17 cellular contexts compared by ENCODE assay signal in the genomic region with DNA sequence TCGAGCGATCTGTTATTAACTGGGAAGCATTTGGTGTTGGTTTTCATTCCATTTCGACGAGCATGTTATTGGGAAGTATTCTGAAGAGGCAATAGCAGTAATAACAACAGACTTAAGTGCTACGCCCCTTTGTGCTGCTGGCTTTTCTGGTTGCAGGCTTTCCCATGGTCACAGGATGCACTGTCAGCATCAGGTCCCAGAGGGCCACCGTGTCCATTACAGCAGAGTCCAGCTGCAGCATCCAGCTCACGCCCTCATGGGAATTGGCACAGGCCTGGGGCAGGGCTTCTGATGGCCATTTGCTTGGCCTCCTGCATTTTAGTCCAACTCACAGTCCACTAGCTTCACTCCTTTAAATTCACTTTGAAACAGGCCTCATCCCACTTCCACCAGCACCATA. TPM values are rescaled to one million over a fixed set of nuclear protein-coding genes. Genes with fewer than 3 reads are reported as not detected.
DNase-seq lines count a peak whose midpoint lies in the region; ATAC-seq and TF ChIP-seq lines count a peak whose summit lies in the region.
"Had no signal": no experiment of that assay in that cellular context is flagged by ENCODE, and none has a peak within 500 bp of the region (broad histone marks: within the 10 kb centered on the region; RNA-seq: fewer than 3 reads in every experiment).

No MANE protein-coding gene starts in this region.

- no peaks in the 10 kb centered on the region for H3K9me3 Mint-ChIP-seq in T-helper 1 cell treated with Interleukin-12 subunit alpha and Interleukin-12 subunit beta and Interleukin-4 antibody, amounts not matched to agents 30 μg/mL and 1 μg/mL, for 36 hours
- no peaks in the 10 kb centered on the region for H3K9me3 Mint-ChIP-seq in WTC11
- H3K9me3 Mint-ChIP-seq: HFFc6 had no signal

- no peak for TF ChIP-seq CTCF in WTC11 (IDR thresholded peaks at IDR 0.05)
- no peak for TF ChIP-seq CTCF in psoas muscle (IDR thresholded peaks at IDR 0.05)

- no peak overlapping the region for H3K27ac ChIP-seq in psoas muscle
- H3K27ac ChIP-seq: C4-2B had no signal

- no peak overlapping the region for H3K4me3 ChIP-seq in psoas muscle

- ATAC-seq in WTC11, result no peak
- peak in 1 of 2 donors; percentile 45 for ATAC-seq in left cardiac atrium
- no peak for ATAC-seq in psoas muscle
- no peak for ATAC-seq in GM21367 (IDR thresholded peaks at IDR 0.05; ENCODE audit: unreplicated experiment)

- no peaks in the 10 kb centered on the region for H3K27me3 ChIP-seq in psoas muscle (ENCODE audit: insufficient read depth in 3 of 3, low read length in 2 of 3)

- peaks cover 0 to 19% of the 10 kb centered on the region in 2 donors for H3K36me3 ChIP-seq in psoas muscle (ENCODE audit: insufficient read depth in 1 of 2, low read depth in 1 of 2)

- peaks cover 55% of the 10 kb centered on the region for H3K4me1 ChIP-seq in psoas muscle

- DNase-seq in T-helper 1 cell, result no peak
- no peak for DNase-seq in WTC11 (ENCODE audit: low spot score)
- peak; percentile 51 for DNase-seq in left cardiac atrium
- peak; percentile 48 to 77 for DNase-seq in psoas muscle
- DNase-seq in kidney tubule cell (ENCODE audit: low spot score), result no peak
- no peak for DNase-seq in HPDE6-E6E7 (ENCODE audit: extremely low spot score)
- DNase-seq: 8988T, COR-L47, HFFc6, MM.1S, NCI-H1105, NCI-H187 treated with DMSO at 0.1 percent for 48 hours, NCI-H2171 treated with DMSO at 0.1 percent for 48 hours, NCI-H774 had no signal

- peaks cover 20% of the 10 kb centered on the region for H3K27me3 Mint-ChIP-seq in T-helper 1 cell treated with Interleukin-12 subunit alpha and Interleukin-12 subunit beta and Interleukin-4 antibody, amounts not matched to agents 30 μg/mL and 1 μg/mL, for 36 hours (ENCODE audit: low read depth)
- H3K27me3 Mint-ChIP-seq in WTC11 (ENCODE audit: low read depth), result no peaks in the 10 kb centered on the region

- H3K4me3 Mint-ChIP-seq in T-helper 1 cell treated with Interleukin-12 subunit alpha and Interleukin-12 subunit beta and Interleukin-4 antibody, amounts not matched to agents 30 μg/mL and 1 μg/mL, for 36 hours, result no peak overlapping the region
- H3K4me3 Mint-ChIP-seq in WTC11, result no peak overlapping the region
- H3K4me3 Mint-ChIP-seq: HFFc6 had no signal

- POLR2A ChIA-PET in WTC11 (lab: Charles Lee), result no interaction called here

- intact Hi-C loops in left cardiac atrium (cut with DNase I), result no loop called here
- intact Hi-C loops in psoas muscle (cut with DNase I), result no loop called here

- peaks cover 57% of the 10 kb centered on the region for H3K36me3 Mint-ChIP-seq in T-helper 1 cell treated with Interleukin-12 subunit alpha and Interleukin-12 subunit beta and Interleukin-4 antibody, amounts not matched to agents 30 μg/mL and 1 μg/mL, for 36 hours (ENCODE audit: low read depth)
- peaks cover 20% of the 10 kb centered on the region for H3K36me3 Mint-ChIP-seq in WTC11

- WGBS in psoas muscle, 3 donors, result 37 to 53% (median 39%) methylated on average over 7 of the region's 7 CpGs

- peaks cover 48% of the 10 kb centered on the region for H3K4me1 Mint-ChIP-seq in T-helper 1 cell treated with Interleukin-12 subunit alpha and Interleukin-12 subunit beta and Interleukin-4 antibody, amounts not matched to agents 30 μg/mL and 1 μg/mL, for 36 hours (ENCODE audit: low read depth)
- H3K4me1 Mint-ChIP-seq in WTC11, result peaks cover 45% of the 10 kb centered on the region

- peak overlapping the region; percentile 15 for H3K27ac Mint-ChIP-seq in T-helper 1 cell treated with Interleukin-12 subunit alpha and Interleukin-12 subunit beta and Interleukin-4 antibody, amounts not matched to agents 30 μg/mL and 1 μg/mL, for 36 hours
- H3K27ac Mint-ChIP-seq in WTC11, result peak overlapping the region; percentile 32; the same call in 1 of the 2 replicates
- H3K27ac Mint-ChIP-seq: HFFc6 had no signal

- H3K9me3 ChIP-seq in psoas muscle, result no peaks in the 10 kb centered on the region

- CTCF ChIA-PET in WTC11 (lab: Charles Lee), result no interaction called here

TF ChIP-seq in WTC11, 78 proteins besides CTCF, POLR2A, EP300 and RAD21:
- TF ChIP-seq CREM (CRISPR knock-in tag; IDR thresholded peaks at IDR 0.05) (no peak), NFATC4 (CRISPR knock-in tag; IDR thresholded peaks at IDR 0.05) (no peak)
- TF ChIP-seq, protein P1, sequence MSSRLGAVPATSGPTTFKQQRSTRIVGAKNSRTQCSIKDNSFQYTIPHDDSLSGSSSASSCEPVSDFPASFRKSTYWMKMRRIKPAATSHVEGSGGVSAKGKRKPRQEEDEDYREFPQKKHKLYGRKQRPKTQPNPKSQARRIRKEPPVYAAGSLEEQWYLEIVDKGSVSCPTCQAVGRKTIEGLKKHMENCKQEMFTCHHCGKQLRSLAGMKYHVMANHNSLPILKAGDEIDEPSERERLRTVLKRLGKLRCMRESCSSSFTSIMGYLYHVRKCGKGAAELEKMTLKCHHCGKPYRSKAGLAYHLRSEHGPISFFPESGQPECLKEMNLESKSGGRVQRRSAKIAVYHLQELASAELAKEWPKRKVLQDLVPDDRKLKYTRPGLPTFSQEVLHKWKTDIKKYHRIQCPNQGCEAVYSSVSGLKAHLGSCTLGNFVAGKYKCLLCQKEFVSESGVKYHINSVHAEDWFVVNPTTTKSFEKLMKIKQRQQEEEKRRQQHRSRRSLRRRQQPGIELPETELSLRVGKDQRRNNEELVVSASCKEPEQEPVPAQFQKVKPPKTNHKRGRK (CRISPR knock-in tag; IDR thresholded peaks at IDR 0.05; ENCODE audit: borderline replicate concordance), result no peak
- TF ChIP-seq, protein P2, sequence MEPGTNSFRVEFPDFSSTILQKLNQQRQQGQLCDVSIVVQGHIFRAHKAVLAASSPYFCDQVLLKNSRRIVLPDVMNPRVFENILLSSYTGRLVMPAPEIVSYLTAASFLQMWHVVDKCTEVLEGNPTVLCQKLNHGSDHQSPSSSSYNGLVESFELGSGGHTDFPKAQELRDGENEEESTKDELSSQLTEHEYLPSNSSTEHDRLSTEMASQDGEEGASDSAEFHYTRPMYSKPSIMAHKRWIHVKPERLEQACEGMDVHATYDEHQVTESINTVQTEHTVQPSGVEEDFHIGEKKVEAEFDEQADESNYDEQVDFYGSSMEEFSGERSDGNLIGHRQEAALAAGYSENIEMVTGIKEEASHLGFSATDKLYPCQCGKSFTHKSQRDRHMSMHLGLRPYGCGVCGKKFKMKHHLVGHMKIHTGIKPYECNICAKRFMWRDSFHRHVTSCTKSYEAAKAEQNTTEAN (CRISPR knock-in tag; IDR thresholded peaks at IDR 0.05), result no peak

RNA-seq across cellular contexts. Expression of a gene that starts 44.4 kb away (rescaled TPM):
- total RNA-seq in WTC11 (2021), result 19.3 to 20.8 TPM (median 20.7 TPM) in 3 replicates
- total RNA-seq in left cardiac atrium, result 1 to 10 TPM; 4.6 to 9.2 TPM
- 10 to 100 TPM in 2 of 4 donors, 1 to 10 TPM in 2; 8.2 to 25.4 (median 11.7) TPM for total RNA-seq in psoas muscle
- 1 to 10 TPM; 2.5 to 7.4 (median 4.6) TPM for polyA plus RNA-seq in psoas muscle

Comparison
In these comparisons a context has a peak if more than half of its experiments do, and no peak if none do; other contexts are left out.
1. DNase-seq: peak in left cardiac atrium (single experiment) and psoas muscle (2 of 2); none in T-helper 1 cell (0 of 5), WTC11 (single experiment), kidney tubule cell (single experiment) and HPDE6-E6E7 (single experiment).